10 cellular contexts compared by ENCODE assay signal in genomic region chr19:51511353-51511752, GRCh38. TPM values are rescaled to one million over a fixed set of nuclear protein-coding genes. Genes with fewer than 3 reads are reported as not detected.
DNase-seq lines count a peak whose midpoint lies in the region; ATAC-seq and TF ChIP-seq lines count a peak whose summit lies in the region.
"Had no signal": no experiment of that assay in that cellular context is flagged by ENCODE, and none has a peak within 500 bp of the region (broad histone marks: within the 10 kb centered on the region; RNA-seq: fewer than 3 reads in every experiment).

No MANE protein-coding gene starts in this region.

- no peak overlapping the region for H3K4me3 Mint-ChIP-seq in CD14-positive monocyte

- H3K27me3 ChIP-seq in Panc1 (ENCODE audit: control insufficient read depth, insufficient read depth, low read length) = peaks cover 7% of the 10 kb centered on the region

- POLR2A ChIA-PET in Panc1 (lab: Charles Lee) = no interaction called here

- H3K9me3 ChIP-seq in Panc1 (ENCODE audit: control insufficient read depth, insufficient read depth, low read depth, low read length) = no peaks in the 10 kb centered on the region

- no peaks in the 10 kb centered on the region for H3K4me1 ChIP-seq in Panc1 (ENCODE audit: control insufficient read depth, insufficient read depth, low read length)

- H3K36me3 ChIP-seq in Panc1 (ENCODE audit: control insufficient read depth, insufficient read depth, low read length) = no peaks in the 10 kb centered on the region

- no peaks in the 10 kb centered on the region for H3K36me3 Mint-ChIP-seq in CD14-positive monocyte

- DNase-seq in CD14-positive monocyte (ENCODE audit: low spot score) (no peak), Panc1 (ENCODE audit: low read depth, low spot score) (no peak), foreskin fibroblast (no peak), SIG-M5 (lab: John Stamatoyannopoulos, UW) (no peak), posterior vena cava (ENCODE audit: low spot score) (no peak), NCI-H187 treated with DMSO at 0.1 percent for 48 hours (lab: John Stamatoyannopoulos, UW) (no peak)
- DNase-seq: activated naive CD4-positive, alpha-beta T cell; MM.1S had no signal

- peak; percentile 49 for TF ChIP-seq CTCF in CD14-positive monocyte (IDR thresholded peaks at IDR 0.05)
- peak; percentile 54 for TF ChIP-seq CTCF in GM12874 (IDR thresholded peaks at IDR 0.05; ENCODE audit: insufficient read depth, low read depth, low read length)
- TF ChIP-seq CTCF in Panc1 (IDR thresholded peaks at IDR 0.05) = peak; percentile 37
- peak; percentile 3 for TF ChIP-seq CTCF in foreskin fibroblast (IDR thresholded peaks at IDR 0.05; ENCODE audit: low read depth, low read length)

- no TSS peak for BruUV-seq in Panc1 (replicated peaks; lab: Mats Ljungman, UMichigan)

- H3K27ac ChIP-seq in Panc1 (ENCODE audit: low read length) = no peak overlapping the region

- intact Hi-C loops in CD14-positive monocyte (cut with micrococcal nuclease) (no loop called here), Panc1 (cut with micrococcal nuclease; ENCODE audit: unreplicated experiment) (no loop called here), posterior vena cava (cut with DNase I) (no loop called here)

- H3K4me3 ChIP-seq in Panc1 (ENCODE audit: low read depth in 2 of 2, low read length in 2 of 2) (no peak overlapping the region), foreskin fibroblast (ENCODE audit: low read depth in 1 of 2, low read length in 2 of 2) (no peak overlapping the region)

- CTCF ChIA-PET in Panc1 (lab: Charles Lee) = interaction anchor here (0.6 kb wide), 1 partner anchor 22 kb away, joined by 4 read pairs; no protein-coding TSS in a partner anchor

- no peak for ATAC-seq in Panc1
- ATAC-seq in HG03565 (IDR thresholded peaks at IDR 0.05; ENCODE audit: unreplicated experiment) = no peak

- in situ Hi-C loops in Panc1 (cut with HindIII; ENCODE audit: low pct_unique_long_range_greater_than_20kb, low sequenced_read_pairs) = no loop called here

- no peaks in the 10 kb centered on the region for H3K27me3 Mint-ChIP-seq in CD14-positive monocyte (ENCODE audit: low read depth in 3 of 3)

- H3K4me1 Mint-ChIP-seq in CD14-positive monocyte = peaks cover 55% of the 10 kb centered on the region

- no peak overlapping the region for H3K27ac Mint-ChIP-seq in CD14-positive monocyte

- no peaks in the 10 kb centered on the region for H3K9me3 Mint-ChIP-seq in CD14-positive monocyte

RNA-seq across cellular contexts. Expression of gene SIGLEC12, which starts 9.8 kb away (rescaled TPM):
- polyA plus RNA-seq in CD14-positive monocyte = 1 to 10 TPM in 1 of 2 donors, under 1 TPM in 1; 0.24 to 1.8 TPM
- not detected for total RNA-seq in Panc1 (2021; ENCODE audit: unreplicated experiment)
- not detected for polyA plus RNA-seq in Panc1 (2012; ENCODE audit: insufficient read length)
- under 1 TPM; 0.42 to 1.00 TPM for total RNA-seq in posterior vena cava

RNA-seq across cellular contexts. Expression of gene SIGLEC6, which starts 20.1 kb away (rescaled TPM):
- polyA plus RNA-seq in CD14-positive monocyte = not detected
- total RNA-seq in Panc1 (2021; ENCODE audit: unreplicated experiment) (not detected), posterior vena cava (1 to 10 TPM in 1 of 2 donors, under 1 TPM in 1; 0.86 to 1.6 TPM)
- polyA plus RNA-seq in Panc1 (2012; ENCODE audit: insufficient read length) = not detected

RNA-seq across cellular contexts. Expression of gene CEACAM18, which starts 33.0 kb away (rescaled TPM):
- not detected for polyA plus RNA-seq in CD14-positive monocyte
- not detected for total RNA-seq in Panc1 (2021; ENCODE audit: unreplicated experiment)
- polyA plus RNA-seq in Panc1 (2012; ENCODE audit: insufficient read length) = not detected
- not detected for total RNA-seq in posterior vena cava

RNA-seq across cellular contexts. Expression of gene SIGLEC8, which starts 53.1 kb away (rescaled TPM):
- not detected for polyA plus RNA-seq in CD14-positive monocyte
- total RNA-seq in Panc1 (2021; ENCODE audit: unreplicated experiment) (not detected), posterior vena cava (under 1 TPM; 0.19 to 0.42 TPM)
- not detected for polyA plus RNA-seq in Panc1 (2012; ENCODE audit: insufficient read length)

RNA-seq across cellular contexts. Expression of gene ZNF175, which starts 59.7 kb away (rescaled TPM):
- polyA plus RNA-seq in CD14-positive monocyte = under 1 TPM; 0.39 to 0.82 TPM
- total RNA-seq in Panc1 (2021; ENCODE audit: unreplicated experiment) (7.3 TPM), posterior vena cava (1 to 10 TPM; 8.0 to 9.2 TPM)
- 6.3 TPM for polyA plus RNA-seq in Panc1 (2012; ENCODE audit: insufficient read length)

Comparison
In these comparisons a context has a peak if more than half of its experiments do, and no peak if none do; other contexts are left out.
1. CTCF ChIP-seq: peak in every context shown above with its lines; median percentile 54 in GM12874; 49 in CD14-positive monocyte; 37 in Panc1; 3 in foreskin fibroblast.